1 cellular context compared by ENCODE assay signal in the genomic region with DNA sequence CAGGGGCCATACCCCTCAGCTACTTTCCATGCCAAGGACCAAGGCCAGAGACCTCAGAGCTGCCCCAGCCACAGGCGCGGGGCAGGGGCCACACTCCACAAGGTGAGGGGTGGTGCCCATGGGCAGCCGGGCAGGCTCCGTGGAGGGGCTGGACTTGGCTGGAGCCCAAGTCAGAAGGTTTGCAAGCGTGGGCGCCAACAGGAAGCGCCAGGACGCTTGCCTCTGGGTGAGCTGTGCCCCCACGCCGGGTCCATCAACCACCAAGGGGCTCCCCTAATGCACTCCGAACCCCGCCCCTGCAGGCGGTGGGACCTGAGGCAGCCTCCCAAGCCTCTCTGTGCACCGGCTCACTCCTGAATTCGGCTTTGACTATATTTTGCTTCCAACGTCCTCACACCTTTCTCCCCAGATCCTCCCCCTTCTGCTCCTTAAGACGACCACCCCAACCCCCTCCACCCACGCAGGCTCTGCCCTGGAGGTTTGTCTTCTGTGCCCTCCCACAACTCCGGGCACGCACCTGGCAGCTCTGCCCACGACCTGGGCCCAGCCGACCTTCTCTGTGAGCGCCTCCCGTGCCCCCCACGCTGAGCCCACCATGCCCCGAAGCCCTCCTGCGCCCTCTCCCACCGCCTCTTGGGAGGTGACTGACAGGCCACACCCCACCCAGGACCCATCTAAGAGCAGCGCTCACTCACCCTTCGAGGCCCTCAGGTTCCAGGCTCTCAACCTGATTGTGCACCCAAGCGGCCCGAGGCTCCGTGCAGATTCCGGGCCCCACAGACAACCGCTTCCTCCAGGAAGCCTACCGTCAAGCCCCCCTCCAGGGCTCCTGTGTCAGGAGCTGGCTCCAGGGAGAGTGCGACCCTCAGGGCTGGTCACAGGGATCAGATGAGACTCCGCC.
TF ChIP-seq lines count a peak whose summit lies in the region.

No MANE protein-coding gene starts in this region.

TF ChIP-seq in K562, 482 proteins besides CTCF, POLR2A, EP300 and RAD21 (continued from another document):
- TF ChIP-seq, protein P1, sequence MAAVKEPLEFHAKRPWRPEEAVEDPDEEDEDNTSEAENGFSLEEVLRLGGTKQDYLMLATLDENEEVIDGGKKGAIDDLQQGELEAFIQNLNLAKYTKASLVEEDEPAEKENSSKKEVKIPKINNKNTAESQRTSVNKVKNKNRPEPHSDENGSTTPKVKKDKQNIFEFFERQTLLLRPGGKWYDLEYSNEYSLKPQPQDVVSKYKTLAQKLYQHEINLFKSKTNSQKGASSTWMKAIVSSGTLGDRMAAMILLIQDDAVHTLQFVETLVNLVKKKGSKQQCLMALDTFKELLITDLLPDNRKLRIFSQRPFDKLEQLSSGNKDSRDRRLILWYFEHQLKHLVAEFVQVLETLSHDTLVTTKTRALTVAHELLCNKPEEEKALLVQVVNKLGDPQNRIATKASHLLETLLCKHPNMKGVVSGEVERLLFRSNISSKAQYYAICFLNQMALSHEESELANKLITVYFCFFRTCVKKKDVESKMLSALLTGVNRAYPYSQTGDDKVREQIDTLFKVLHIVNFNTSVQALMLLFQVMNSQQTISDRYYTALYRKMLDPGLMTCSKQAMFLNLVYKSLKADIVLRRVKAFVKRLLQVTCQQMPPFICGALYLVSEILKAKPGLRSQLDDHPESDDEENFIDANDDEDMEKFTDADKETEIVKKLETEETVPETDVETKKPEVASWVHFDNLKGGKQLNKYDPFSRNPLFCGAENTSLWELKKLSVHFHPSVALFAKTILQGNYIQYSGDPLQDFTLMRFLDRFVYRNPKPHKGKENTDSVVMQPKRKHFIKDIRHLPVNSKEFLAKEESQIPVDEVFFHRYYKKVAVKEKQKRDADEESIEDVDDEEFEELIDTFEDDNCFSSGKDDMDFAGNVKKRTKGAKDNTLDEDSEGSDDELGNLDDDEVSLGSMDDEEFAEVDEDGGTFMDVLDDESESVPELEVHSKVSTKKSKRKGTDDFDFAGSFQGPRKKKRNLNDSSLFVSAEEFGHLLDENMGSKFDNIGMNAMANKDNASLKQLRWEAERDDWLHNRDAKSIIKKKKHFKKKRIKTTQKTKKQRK (IDR thresholded peaks at IDR 0.05; ENCODE audit: borderline replicate concordance, low read depth, low read length), result no peak
- TF ChIP-seq ZNF445 (CRISPR knock-in tag; IDR thresholded peaks at IDR 0.05; ENCODE audit: low read depth), result no peak
- no peak for TF ChIP-seq SETDB1 (IDR thresholded peaks at IDR 0.05; ENCODE audit: low read length)
- TF ChIP-seq, protein P2, sequence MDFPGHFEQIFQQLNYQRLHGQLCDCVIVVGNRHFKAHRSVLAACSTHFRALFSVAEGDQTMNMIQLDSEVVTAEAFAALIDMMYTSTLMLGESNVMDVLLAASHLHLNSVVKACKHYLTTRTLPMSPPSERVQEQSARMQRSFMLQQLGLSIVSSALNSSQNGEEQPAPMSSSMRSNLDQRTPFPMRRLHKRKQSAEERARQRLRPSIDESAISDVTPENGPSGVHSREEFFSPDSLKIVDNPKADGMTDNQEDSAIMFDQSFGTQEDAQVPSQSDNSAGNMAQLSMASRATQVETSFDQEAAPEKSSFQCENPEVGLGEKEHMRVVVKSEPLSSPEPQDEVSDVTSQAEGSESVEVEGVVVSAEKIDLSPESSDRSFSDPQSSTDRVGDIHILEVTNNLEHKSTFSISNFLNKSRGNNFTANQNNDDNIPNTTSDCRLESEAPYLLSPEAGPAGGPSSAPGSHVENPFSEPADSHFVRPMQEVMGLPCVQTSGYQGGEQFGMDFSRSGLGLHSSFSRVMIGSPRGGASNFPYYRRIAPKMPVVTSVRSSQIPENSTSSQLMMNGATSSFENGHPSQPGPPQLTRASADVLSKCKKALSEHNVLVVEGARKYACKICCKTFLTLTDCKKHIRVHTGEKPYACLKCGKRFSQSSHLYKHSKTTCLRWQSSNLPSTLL (IDR thresholded peaks at IDR 0.05), result no peak
- no peak for TF ChIP-seq ZNF384 (IDR thresholded peaks at IDR 0.05; ENCODE audit: low read depth, low read length)
- TF ChIP-seq ZNF77 (CRISPR knock-in tag; IDR thresholded peaks at IDR 0.05), result no peak
- TF ChIP-seq, protein P3, sequence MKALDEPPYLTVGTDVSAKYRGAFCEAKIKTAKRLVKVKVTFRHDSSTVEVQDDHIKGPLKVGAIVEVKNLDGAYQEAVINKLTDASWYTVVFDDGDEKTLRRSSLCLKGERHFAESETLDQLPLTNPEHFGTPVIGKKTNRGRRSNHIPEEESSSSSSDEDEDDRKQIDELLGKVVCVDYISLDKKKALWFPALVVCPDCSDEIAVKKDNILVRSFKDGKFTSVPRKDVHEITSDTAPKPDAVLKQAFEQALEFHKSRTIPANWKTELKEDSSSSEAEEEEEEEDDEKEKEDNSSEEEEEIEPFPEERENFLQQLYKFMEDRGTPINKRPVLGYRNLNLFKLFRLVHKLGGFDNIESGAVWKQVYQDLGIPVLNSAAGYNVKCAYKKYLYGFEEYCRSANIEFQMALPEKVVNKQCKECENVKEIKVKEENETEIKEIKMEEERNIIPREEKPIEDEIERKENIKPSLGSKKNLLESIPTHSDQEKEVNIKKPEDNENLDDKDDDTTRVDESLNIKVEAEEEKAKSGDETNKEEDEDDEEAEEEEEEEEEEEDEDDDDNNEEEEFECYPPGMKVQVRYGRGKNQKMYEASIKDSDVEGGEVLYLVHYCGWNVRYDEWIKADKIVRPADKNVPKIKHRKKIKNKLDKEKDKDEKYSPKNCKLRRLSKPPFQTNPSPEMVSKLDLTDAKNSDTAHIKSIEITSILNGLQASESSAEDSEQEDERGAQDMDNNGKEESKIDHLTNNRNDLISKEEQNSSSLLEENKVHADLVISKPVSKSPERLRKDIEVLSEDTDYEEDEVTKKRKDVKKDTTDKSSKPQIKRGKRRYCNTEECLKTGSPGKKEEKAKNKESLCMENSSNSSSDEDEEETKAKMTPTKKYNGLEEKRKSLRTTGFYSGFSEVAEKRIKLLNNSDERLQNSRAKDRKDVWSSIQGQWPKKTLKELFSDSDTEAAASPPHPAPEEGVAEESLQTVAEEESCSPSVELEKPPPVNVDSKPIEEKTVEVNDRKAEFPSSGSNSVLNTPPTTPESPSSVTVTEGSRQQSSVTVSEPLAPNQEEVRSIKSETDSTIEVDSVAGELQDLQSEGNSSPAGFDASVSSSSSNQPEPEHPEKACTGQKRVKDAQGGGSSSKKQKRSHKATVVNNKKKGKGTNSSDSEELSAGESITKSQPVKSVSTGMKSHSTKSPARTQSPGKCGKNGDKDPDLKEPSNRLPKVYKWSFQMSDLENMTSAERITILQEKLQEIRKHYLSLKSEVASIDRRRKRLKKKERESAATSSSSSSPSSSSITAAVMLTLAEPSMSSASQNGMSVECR (CRISPR knock-in tag; IDR thresholded peaks at IDR 0.05), result no peak
- TF ChIP-seq, protein P4, sequence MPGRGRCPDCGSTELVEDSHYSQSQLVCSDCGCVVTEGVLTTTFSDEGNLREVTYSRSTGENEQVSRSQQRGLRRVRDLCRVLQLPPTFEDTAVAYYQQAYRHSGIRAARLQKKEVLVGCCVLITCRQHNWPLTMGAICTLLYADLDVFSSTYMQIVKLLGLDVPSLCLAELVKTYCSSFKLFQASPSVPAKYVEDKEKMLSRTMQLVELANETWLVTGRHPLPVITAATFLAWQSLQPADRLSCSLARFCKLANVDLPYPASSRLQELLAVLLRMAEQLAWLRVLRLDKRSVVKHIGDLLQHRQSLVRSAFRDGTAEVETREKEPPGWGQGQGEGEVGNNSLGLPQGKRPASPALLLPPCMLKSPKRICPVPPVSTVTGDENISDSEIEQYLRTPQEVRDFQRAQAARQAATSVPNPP (IDR thresholded peaks at IDR 0.05; ENCODE audit: borderline replicate concordance, insufficient read depth, insufficient read length), result no peak
